ENCODE assay signal across 1 cellular context in the genomic region with DNA sequence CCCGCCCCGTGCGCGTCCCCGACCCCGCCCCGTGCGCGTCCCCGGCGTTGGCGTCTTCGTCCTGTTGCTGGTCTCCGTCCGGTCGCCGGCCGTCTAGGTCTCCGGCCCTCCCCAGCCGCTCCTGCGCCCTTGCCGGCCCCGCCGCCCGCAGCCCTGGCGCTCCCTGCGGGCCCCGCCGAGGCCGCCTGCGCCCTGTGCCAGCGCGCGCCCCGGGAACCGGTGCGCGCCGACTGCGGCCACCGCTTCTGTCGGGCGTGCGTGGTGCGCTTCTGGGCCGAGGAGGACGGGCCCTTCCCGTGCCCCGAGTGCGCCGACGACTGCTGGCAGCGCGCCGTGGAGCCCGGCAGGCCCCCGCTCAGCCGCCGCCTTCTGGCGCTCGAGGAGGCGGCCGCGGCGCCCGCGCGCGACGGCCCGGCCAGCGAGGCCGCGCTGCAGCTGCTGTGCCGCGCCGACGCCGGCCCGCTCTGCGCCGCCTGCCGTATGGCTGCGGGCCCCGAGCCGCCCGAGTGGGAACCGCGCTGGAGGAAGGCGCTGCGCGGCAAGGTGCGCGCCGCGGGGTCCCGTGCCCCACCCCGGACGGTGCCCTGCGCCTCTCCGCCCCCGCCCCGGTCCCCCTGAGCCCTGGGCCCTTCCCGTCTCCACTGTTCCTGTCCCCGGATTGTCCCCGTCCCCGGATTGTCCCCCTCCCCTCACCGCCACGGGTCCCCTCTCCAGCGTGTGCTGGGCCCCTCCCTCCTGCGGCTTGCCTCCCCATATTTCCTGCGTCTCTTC.
TF ChIP-seq lines count a peak whose summit lies in the region.

Gene RNF187 (plus strand): TSS at position 47 of the 771 bp plus-strand sequence.

TF ChIP-seq in K562, 482 proteins besides CTCF, POLR2A, EP300 and RAD21 (continued from another document and continues in another):
- peak; percentile 76; the same call in 1 of the 2 replicates for TF ChIP-seq ZNF592 (IDR thresholded peaks at IDR 0.05)
- TF ChIP-seq MCM2 (IDR thresholded peaks at IDR 0.05; ENCODE audit: low read depth), result no peak
- TF ChIP-seq HINFP (tag; conservative IDR thresholded peaks at IDR 0.05; ENCODE audit: low read depth), result no peak
- TF ChIP-seq HLTF (IDR thresholded peaks at IDR 0.05), result no peak
- no peak for TF ChIP-seq KAT8 (IDR thresholded peaks at IDR 0.05; ENCODE audit: low read depth)
- peak; percentile 30 for TF ChIP-seq HMGN3 (IDR thresholded peaks at IDR 0.05; ENCODE audit: borderline replicate concordance, extremely low read depth, insufficient read length, low read depth, low read length)
- TF ChIP-seq NUFIP1 (IDR thresholded peaks at IDR 0.05; ENCODE audit: partially characterized antibody), result no peak
- TF ChIP-seq MITF (IDR thresholded peaks at IDR 0.05), result no peak
- no peak for TF ChIP-seq ZNF431 (CRISPR knock-in tag; IDR thresholded peaks at IDR 0.05)
- no peak for TF ChIP-seq BRF1 (IDR thresholded peaks at IDR 0.05; ENCODE audit: borderline replicate concordance, extremely low read depth, insufficient read length)
- TF ChIP-seq SNIP1 (IDR thresholded peaks at IDR 0.05; ENCODE audit: low read depth), result no peak
- TF ChIP-seq KLF10 (CRISPR knock-in tag; IDR thresholded peaks at IDR 0.05), result no peak
- TF ChIP-seq POLR3A (IDR thresholded peaks at IDR 0.05; ENCODE audit: borderline replicate concordance, extremely low read depth, insufficient read depth, insufficient read length), result no peak
- TF ChIP-seq, protein P1, sequence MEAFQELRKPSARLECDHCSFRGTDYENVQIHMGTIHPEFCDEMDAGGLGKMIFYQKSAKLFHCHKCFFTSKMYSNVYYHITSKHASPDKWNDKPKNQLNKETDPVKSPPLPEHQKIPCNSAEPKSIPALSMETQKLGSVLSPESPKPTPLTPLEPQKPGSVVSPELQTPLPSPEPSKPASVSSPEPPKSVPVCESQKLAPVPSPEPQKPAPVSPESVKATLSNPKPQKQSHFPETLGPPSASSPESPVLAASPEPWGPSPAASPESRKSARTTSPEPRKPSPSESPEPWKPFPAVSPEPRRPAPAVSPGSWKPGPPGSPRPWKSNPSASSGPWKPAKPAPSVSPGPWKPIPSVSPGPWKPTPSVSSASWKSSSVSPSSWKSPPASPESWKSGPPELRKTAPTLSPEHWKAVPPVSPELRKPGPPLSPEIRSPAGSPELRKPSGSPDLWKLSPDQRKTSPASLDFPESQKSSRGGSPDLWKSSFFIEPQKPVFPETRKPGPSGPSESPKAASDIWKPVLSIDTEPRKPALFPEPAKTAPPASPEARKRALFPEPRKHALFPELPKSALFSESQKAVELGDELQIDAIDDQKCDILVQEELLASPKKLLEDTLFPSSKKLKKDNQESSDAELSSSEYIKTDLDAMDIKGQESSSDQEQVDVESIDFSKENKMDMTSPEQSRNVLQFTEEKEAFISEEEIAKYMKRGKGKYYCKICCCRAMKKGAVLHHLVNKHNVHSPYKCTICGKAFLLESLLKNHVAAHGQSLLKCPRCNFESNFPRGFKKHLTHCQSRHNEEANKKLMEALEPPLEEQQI (IDR thresholded peaks at IDR 0.05), result no peak
- TF ChIP-seq ZNF24 (IDR thresholded peaks at IDR 0.05), result 0 out of 2 replicates have a peak, but pooled peaks have one; percentile 12
- no peak for TF ChIP-seq THAP12 (CRISPR knock-in tag; IDR thresholded peaks at IDR 0.05)
- no peak for TF ChIP-seq ZNF444 (CRISPR knock-in tag; IDR thresholded peaks at IDR 0.05)
- TF ChIP-seq PURB (CRISPR knock-in tag; IDR thresholded peaks at IDR 0.05; ENCODE audit: low read depth), result no peak
- TF ChIP-seq, protein P2, sequence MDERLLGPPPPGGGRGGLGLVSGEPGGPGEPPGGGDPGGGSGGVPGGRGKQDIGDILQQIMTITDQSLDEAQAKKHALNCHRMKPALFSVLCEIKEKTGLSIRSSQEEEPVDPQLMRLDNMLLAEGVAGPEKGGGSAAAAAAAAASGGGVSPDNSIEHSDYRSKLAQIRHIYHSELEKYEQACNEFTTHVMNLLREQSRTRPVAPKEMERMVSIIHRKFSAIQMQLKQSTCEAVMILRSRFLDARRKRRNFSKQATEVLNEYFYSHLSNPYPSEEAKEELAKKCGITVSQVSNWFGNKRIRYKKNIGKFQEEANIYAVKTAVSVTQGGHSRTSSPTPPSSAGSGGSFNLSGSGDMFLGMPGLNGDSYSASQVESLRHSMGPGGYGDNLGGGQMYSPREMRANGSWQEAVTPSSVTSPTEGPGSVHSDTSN (CRISPR knock-in tag; IDR thresholded peaks at IDR 0.05; ENCODE audit: low read depth), result no peak
- TF ChIP-seq, protein P2 (tag; conservative IDR thresholded peaks at IDR 0.05; ENCODE audit: low read depth), result no peak
- peak; percentile 29; the same call in 1 of the 2 replicates for TF ChIP-seq EGR1 (conservative IDR thresholded peaks at IDR 0.05)
- TF ChIP-seq PCBP2 (IDR thresholded peaks at IDR 0.05; ENCODE audit: low read depth, low read length, poor library complexity, severe bottlenecking), result no peak
- no peak for TF ChIP-seq ZNF511 (CRISPR knock-in tag; IDR thresholded peaks at IDR 0.05)
- TF ChIP-seq PRPF4 (IDR thresholded peaks at IDR 0.05; ENCODE audit: insufficient read depth, low read depth, low read length, poor library complexity, severe bottlenecking), result no peak
- TF ChIP-seq SRSF1 (IDR thresholded peaks at IDR 0.05; ENCODE audit: low read depth, low read length), result no peak
- TF ChIP-seq, protein P3, sequence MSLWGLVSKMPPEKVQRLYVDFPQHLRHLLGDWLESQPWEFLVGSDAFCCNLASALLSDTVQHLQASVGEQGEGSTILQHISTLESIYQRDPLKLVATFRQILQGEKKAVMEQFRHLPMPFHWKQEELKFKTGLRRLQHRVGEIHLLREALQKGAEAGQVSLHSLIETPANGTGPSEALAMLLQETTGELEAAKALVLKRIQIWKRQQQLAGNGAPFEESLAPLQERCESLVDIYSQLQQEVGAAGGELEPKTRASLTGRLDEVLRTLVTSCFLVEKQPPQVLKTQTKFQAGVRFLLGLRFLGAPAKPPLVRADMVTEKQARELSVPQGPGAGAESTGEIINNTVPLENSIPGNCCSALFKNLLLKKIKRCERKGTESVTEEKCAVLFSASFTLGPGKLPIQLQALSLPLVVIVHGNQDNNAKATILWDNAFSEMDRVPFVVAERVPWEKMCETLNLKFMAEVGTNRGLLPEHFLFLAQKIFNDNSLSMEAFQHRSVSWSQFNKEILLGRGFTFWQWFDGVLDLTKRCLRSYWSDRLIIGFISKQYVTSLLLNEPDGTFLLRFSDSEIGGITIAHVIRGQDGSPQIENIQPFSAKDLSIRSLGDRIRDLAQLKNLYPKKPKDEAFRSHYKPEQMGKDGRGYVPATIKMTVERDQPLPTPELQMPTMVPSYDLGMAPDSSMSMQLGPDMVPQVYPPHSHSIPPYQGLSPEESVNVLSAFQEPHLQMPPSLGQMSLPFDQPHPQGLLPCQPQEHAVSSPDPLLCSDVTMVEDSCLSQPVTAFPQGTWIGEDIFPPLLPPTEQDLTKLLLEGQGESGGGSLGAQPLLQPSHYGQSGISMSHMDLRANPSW (CRISPR knock-in tag; IDR thresholded peaks at IDR 0.05), result 0 out of 2 replicates have a peak, but pooled peaks have one; percentile 5
- TF ChIP-seq RBBP5 (IDR thresholded peaks at IDR 0.05; ENCODE audit: borderline replicate concordance, insufficient read depth, low read length, poor library complexity, severe bottlenecking), result peak; percentile 75
- no peak for TF ChIP-seq SMARCA4 (IDR thresholded peaks at IDR 0.05)
- no peak for TF ChIP-seq ZC3H8 (IDR thresholded peaks at IDR 0.05)
- no peak for TF ChIP-seq TRIM24 (IDR thresholded peaks at IDR 0.05)
- no peak for TF ChIP-seq PKNOX1 (IDR thresholded peaks at IDR 0.05)
